Comparison of ENCODE assay signal across 9 cellular contexts in the genomic region with DNA sequence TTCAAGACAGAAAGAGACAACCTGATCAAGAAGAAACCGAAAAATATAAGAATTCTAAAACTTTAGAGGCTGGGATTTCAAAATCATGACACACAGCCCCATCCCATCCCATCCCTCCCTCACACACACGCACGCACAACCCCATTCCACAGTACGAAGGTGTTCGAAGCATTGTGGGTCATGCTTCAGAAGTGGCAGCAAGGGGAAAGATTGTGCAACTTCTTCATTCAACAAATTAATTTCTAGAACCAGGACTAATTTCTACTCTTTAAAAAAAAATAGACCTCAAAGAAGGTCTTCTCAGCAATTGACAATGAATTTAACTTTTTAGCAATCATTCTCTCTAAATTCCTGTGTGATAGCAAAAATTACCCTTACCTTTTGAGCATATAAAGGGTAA. TPM values are rescaled to one million over a fixed set of nuclear protein-coding genes. Genes with fewer than 3 reads are reported as not detected.
DNase-seq lines count a peak whose midpoint lies in the region; TF ChIP-seq lines count a peak whose summit lies in the region.
"Had no signal": no experiment of that assay in that cellular context is flagged by ENCODE, and none has a peak within 500 bp of the region (broad histone marks: within the 10 kb centered on the region; RNA-seq: fewer than 3 reads in every experiment).

No MANE protein-coding gene starts in this region.

- H3K4me3 ChIP-seq in DOHH2 (ENCODE audit: low read length) (peak overlapping the region; percentile 84), PC-9 (peak overlapping the region; percentile 83), epithelial cell of proximal tubule (ENCODE audit: low read depth, low read length) (peak overlapping the region; percentile 85), prostate gland (peak overlapping the region; percentile 54 to 55)

- H3K79me2 ChIP-seq in DOHH2 (ENCODE audit: control insufficient read depth, low read length) = peaks cover 12% of the 10 kb centered on the region
- peaks cover 12% of the 10 kb centered on the region for H3K79me2 ChIP-seq in PC-9 (ENCODE audit: low read depth)

- no peak for DNase-seq in PC-9
- DNase-seq in epithelial cell of proximal tubule (ENCODE audit: low read depth) = no peak
- DNase-seq in prostate gland (ENCODE audit: low spot score) = no peak
- no peak for DNase-seq in NOMO-1 treated with dmso at 0.1 percent for 144 hours (lab: John Stamatoyannopoulos, UW; ENCODE audit: unreplicated experiment)
- no peak for DNase-seq in stimulated activated CD4-positive, alpha-beta T cell treated with anti-CD3 and anti-CD28 coated beads, Interleukin-4, amount 100 ng/mL, for 4 hours
- no peak for DNase-seq in NCI-H748 (lab: John Stamatoyannopoulos, UW; ENCODE audit: unreplicated experiment)
- DNase-seq in activated gamma-delta T cell treated with Interleukin-2 at 50 U/mL for 16 hours = no peak
- DNase-seq: MV-4-11 had no signal

- TF ChIP-seq POLR2A in prostate gland (IDR thresholded peaks at IDR 0.05) = no peak

- peak overlapping the region; percentile 87 for H3K4me2 ChIP-seq in DOHH2 (ENCODE audit: low read length)
- H3K4me2 ChIP-seq in PC-9 = peak overlapping the region; percentile 80

- H3K4me1 ChIP-seq in DOHH2 (ENCODE audit: control insufficient read depth, low read length) = peaks cover 38% of the 10 kb centered on the region
- H3K4me1 ChIP-seq in PC-9 (replicated peaks; ENCODE audit: insufficient read depth) = peaks cover 18% of the 10 kb centered on the region
- peaks cover 3% of the 10 kb centered on the region for H3K4me1 ChIP-seq in prostate gland (replicated peaks)

- CTCF ChIA-PET in PC-9 (lab: Charles Lee) = interaction anchor here (1.3 kb wide), 1 partner anchor 89 kb away, joined by 4 read pairs; no protein-coding TSS in a partner anchor

- H3F3A ChIP-seq in DOHH2 (ENCODE audit: control insufficient read depth, insufficient read depth) = 0 out of 2 replicates have a peak, but pooled peaks cover 10% of the 10 kb centered on the region
- no peaks in the 10 kb centered on the region for H3F3A ChIP-seq in PC-9 (ENCODE audit: insufficient read depth, low read depth)

- POLR2A ChIA-PET in PC-9 (lab: Charles Lee; ENCODE audit: unreplicated experiment) = interaction anchor here (0.6 to 0.9 kb wide), 3 partner anchors 71 to 162 kb away, joined by 3 to 7 read pairs (median 4); no protein-coding TSS in a partner anchor

- H3K9me2 ChIP-seq in DOHH2 (replicated peaks; ENCODE audit: control insufficient read depth, low read length) = no peaks in the 10 kb centered on the region
- H3K9me2 ChIP-seq in PC-9 (ENCODE audit: insufficient read depth) = no peaks in the 10 kb centered on the region

- no TSS peak for BruUV-seq in PC-9 (replicated peaks; lab: Mats Ljungman, UMichigan)

- H3K27me3 ChIP-seq in DOHH2 (ENCODE audit: control insufficient read depth, low read length) (no peaks in the 10 kb centered on the region), PC-9 (ENCODE audit: insufficient read depth, low read depth) (no peaks in the 10 kb centered on the region), prostate gland (replicated peaks; ENCODE audit: insufficient read depth) (no peaks in the 10 kb centered on the region)

- 89% methylated on average over 5 of the region's 5 CpGs for WGBS in prostate gland

- H4K20me1 ChIP-seq in DOHH2 (ENCODE audit: control insufficient read depth, insufficient read depth, low read depth, low read length) (no peaks in the 10 kb centered on the region), PC-9 (ENCODE audit: insufficient read depth) (no peaks in the 10 kb centered on the region)

- no peaks in the 10 kb centered on the region for H3K9me3 ChIP-seq in DOHH2 (ENCODE audit: control insufficient read depth, insufficient read depth, low read length)
- no peaks in the 10 kb centered on the region for H3K9me3 ChIP-seq in PC-9 (ENCODE audit: insufficient read depth, low read depth)
- H3K9me3 ChIP-seq in prostate gland = no peaks in the 10 kb centered on the region

- intact Hi-C loops in PC-9 (cut with micrococcal nuclease; ENCODE audit: unreplicated experiment) = loop anchor here (5.0 kb wide), 1 partner anchor 278 kb away; a partner anchor contains a TSS
- intact Hi-C loops in prostate gland (cut with DNase I) = no loop called here

- H3K36me3 ChIP-seq in DOHH2 (ENCODE audit: control insufficient read depth, low read length) = no peaks in the 10 kb centered on the region
- H3K36me3 ChIP-seq in PC-9 (ENCODE audit: low read depth) = no peaks in the 10 kb centered on the region
- H3K36me3 ChIP-seq in prostate gland = no peaks in the 10 kb centered on the region

- peak overlapping the region; percentile 93 for H2AFZ ChIP-seq in PC-9

- H3K27ac ChIP-seq in DOHH2 (ENCODE audit: low read depth, low read length) = no peak overlapping the region
- peak overlapping the region; percentile 50 for H3K27ac ChIP-seq in PC-9
- H3K27ac ChIP-seq in prostate gland = no peak overlapping the region

- TF ChIP-seq CTCF in DOHH2 (IDR thresholded peaks at IDR 0.05; ENCODE audit: low read depth, low read length, poor library complexity, severe bottlenecking) (no peak), PC-9 (conservative IDR thresholded peaks at IDR 0.05) (no peak), epithelial cell of proximal tubule (conservative IDR thresholded peaks at IDR 0.05; ENCODE audit: low read depth, low read length) (no peak), prostate gland (IDR thresholded peaks at IDR 0.05) (no peak)

RNA-seq across cellular contexts. Expression of a gene that starts 0.9 kb away (rescaled TPM):
- total RNA-seq in PC-9 (2021) (6.1 and 15.7 TPM in 2 replicates), epithelial cell of proximal tubule (21.2 and 28.1 TPM in 2 replicates), prostate gland (10 to 100 TPM; 14.7 to 20.8 TPM)

RNA-seq across cellular contexts. Expression of a gene that starts 1.0 kb away (rescaled TPM):
- total RNA-seq in PC-9 (2021) = 29.2 and 37.9 TPM in 2 replicates
- 3.5 and 8.2 TPM in 2 replicates for total RNA-seq in epithelial cell of proximal tubule
- 10 to 100 TPM; 20.4 to 30.1 TPM for total RNA-seq in prostate gland

RNA-seq across cellular contexts. Expression of a gene that starts 51.9 kb away (rescaled TPM):
- total RNA-seq in PC-9 (2021) (22.3 and 24.3 TPM in 2 replicates), epithelial cell of proximal tubule (12.6 and 25.3 TPM in 2 replicates), prostate gland (10 to 100 TPM; 30.8 to 33.8 TPM)
